In genomic region chr2:231530099-231531085, GRCh38 we compare ENCODE assay signal across 8 cellular contexts. TPM values are rescaled to one million over a fixed set of nuclear protein-coding genes. Genes with fewer than 3 reads are reported as not detected.
DNase-seq lines count a peak whose midpoint lies in the region; ATAC-seq and TF ChIP-seq lines count a peak whose summit lies in the region.

Gene NMUR1 (minus strand): TSS chr2:231530445. CDS start chr2:231530361, 84 bp downstream.

- peak; percentile 85 for ATAC-seq in gastroesophageal sphincter
- ATAC-seq in GM18519 (IDR thresholded peaks at IDR 0.05; ENCODE audit: low FRiP score, unreplicated experiment) = no peak

- TF ChIP-seq POLR2A in gastroesophageal sphincter (IDR thresholded peaks at IDR 0.05) = no peak

- no peaks in the 10 kb centered on the region for H3K4me1 Mint-ChIP-seq in type B pancreatic cell (ENCODE audit: unreplicated experiment)

- H3K4me1 ChIP-seq in gastroesophageal sphincter = peaks cover 0 to 24% (median 0%) of the 10 kb centered on the region in 3 donors

- H3K4me3 ChIP-seq in gastroesophageal sphincter = peak within 1 kb of the TSS; percentile 31 to 63

- peaks cover 27% of the 10 kb centered on the region for H3K27me3 Mint-ChIP-seq in type B pancreatic cell

- no peaks in the 10 kb centered on the region for H3K9me3 ChIP-seq in gastroesophageal sphincter

- intact Hi-C loops in posterior cingulate gyrus (cut with DNase I) = no loop called here

- H3K27ac Mint-ChIP-seq in type B pancreatic cell = no peak within 1 kb of the TSS

- peak in 3 of 4 experiments; percentile 77 to 89 (median 82) for TF ChIP-seq CTCF in gastroesophageal sphincter (IDR thresholded peaks at IDR 0.05)
- peak; percentile 92 for TF ChIP-seq CTCF in type B pancreatic cell (conservative IDR thresholded peaks at IDR 0.05)

- H3K4me3 Mint-ChIP-seq in type B pancreatic cell = peak within 1 kb of the TSS; percentile 49

- no peaks in the 10 kb centered on the region for H3K36me3 Mint-ChIP-seq in type B pancreatic cell

- H3K27ac ChIP-seq in gastroesophageal sphincter = peak within 1 kb of the TSS in 3 of 4 donors; percentile 14 to 72 (median 54)

- 42 to 92% methylated on average over 5 to 13 of the region's 87 CpGs for WGBS in gastroesophageal sphincter (ENCODE audit: low coverage in 1 of 2), 2 donors

- peaks cover 7% of the 10 kb centered on the region for H3K27me3 ChIP-seq in gastroesophageal sphincter

- peak; percentile 71 for DNase-seq in 8988T
- DNase-seq in GM19240 (ENCODE audit: insufficient read length, low spot score) = peak; percentile 47
- DNase-seq in NCI-H510A (lab: John Stamatoyannopoulos, UW) = peak; percentile 46
- peak; percentile 61 for DNase-seq in activated T-helper 1 cell treated with Interleukin-2 at 50 U/mL for 16 hours (ENCODE audit: low read depth)
- peak in 6 of 10 donors; percentile 15 to 92 (median 36) for DNase-seq in posterior cingulate gyrus
- no peak for DNase-seq in type B pancreatic cell (ENCODE audit: extremely low spot score, unreplicated experiment)

- no peaks in the 10 kb centered on the region for H3K36me3 ChIP-seq in gastroesophageal sphincter

- H3K9me3 Mint-ChIP-seq in type B pancreatic cell = no peaks in the 10 kb centered on the region

- TF ChIP-seq EP300 in gastroesophageal sphincter (IDR thresholded peaks at IDR 0.05) = no peak

RNA-seq across cellular contexts. Expression of gene NMUR1, which starts in this region (rescaled TPM):
- total RNA-seq in gastroesophageal sphincter (1 to 10 TPM; 2.2 to 7.0 (median 4.7) TPM), type B pancreatic cell (ENCODE audit: low replicate concordance) (0.10 TPM in 2 replicates)
